2 cellular contexts compared by ENCODE assay signal in genomic region chr2:190417045-190417842, GRCh38.
TF ChIP-seq lines count a peak whose summit lies in the region.

No MANE protein-coding gene starts in this region.

TF ChIP-seq in H1, 55 proteins besides CTCF, POLR2A, EP300 and RAD21:
- TF ChIP-seq SP2 (IDR thresholded peaks at IDR 0.05; ENCODE audit: low read length): no peak
- TF ChIP-seq CHD2 (IDR thresholded peaks at IDR 0.05; ENCODE audit: low read length): no peak
- no peak for TF ChIP-seq BACH1 (IDR thresholded peaks at IDR 0.05; ENCODE audit: low read length)
- TF ChIP-seq JUND (IDR thresholded peaks at IDR 0.05; ENCODE audit: low read length): no peak
- TF ChIP-seq PHF8 (conservative IDR thresholded peaks at IDR 0.05; ENCODE audit: low read depth, low read length): no peak
TF ChIP-seq in H1: peak in this region for 0.

TF ChIP-seq in WTC11, 78 proteins besides CTCF, POLR2A, EP300 and RAD21:
- no peak for TF ChIP-seq MYBL2 (CRISPR knock-in tag; IDR thresholded peaks at IDR 0.05)
- no peak for TF ChIP-seq ZNF219 (CRISPR knock-in tag; IDR thresholded peaks at IDR 0.05; ENCODE audit: borderline replicate concordance)
- TF ChIP-seq ATF3 (CRISPR knock-in tag; conservative IDR thresholded peaks at IDR 0.05): no peak
- TF ChIP-seq STAT6 (CRISPR knock-in tag; conservative IDR thresholded peaks at IDR 0.05; ENCODE audit: low read depth): no peak
- no peak for TF ChIP-seq ZBTB21 (CRISPR knock-in tag; IDR thresholded peaks at IDR 0.05; ENCODE audit: borderline replicate concordance)
- no peak for TF ChIP-seq NR1H2 (CRISPR knock-in tag; IDR thresholded peaks at IDR 0.05)
